In genomic region chr20:50242863-50243609, GRCh38 we compare ENCODE assay signal across 11 cellular contexts. TPM values are rescaled to one million over a fixed set of nuclear protein-coding genes. Genes with fewer than 3 reads are reported as not detected.
DNase-seq lines count a peak whose midpoint lies in the region; ATAC-seq and TF ChIP-seq lines count a peak whose summit lies in the region.
"Had no signal": no experiment of that assay in that cellular context is flagged by ENCODE, and none has a peak within 500 bp of the region (broad histone marks: within the 10 kb centered on the region; RNA-seq: fewer than 3 reads in every experiment).

No MANE protein-coding gene starts in this region.

- H3K4me3 ChIP-seq in mucosa of descending colon, result no peak overlapping the region
- H3K4me3 ChIP-seq in effector memory CD4-positive, alpha-beta T cell (ENCODE audit: insufficient read depth, low read depth, low read length, poor library complexity, severe bottlenecking), result no peak overlapping the region
- H3K4me3 ChIP-seq: adrenal gland had no signal

- intact Hi-C loops in mucosa of descending colon (cut with DNase I, micrococcal nuclease), result no loop called here

- H3K36me3 ChIP-seq in mucosa of descending colon (ENCODE audit: low read depth), result no peaks in the 10 kb centered on the region
- H3K36me3 ChIP-seq in effector memory CD4-positive, alpha-beta T cell (ENCODE audit: control insufficient read depth, insufficient read depth, low read length), result no peaks in the 10 kb centered on the region
- H3K36me3 ChIP-seq: adrenal gland had no signal

- no peaks in the 10 kb centered on the region for H3K27me3 ChIP-seq in effector memory CD4-positive, alpha-beta T cell (replicated peaks; ENCODE audit: control insufficient read depth, insufficient read depth, low read length, poor library complexity, severe bottlenecking)
- H3K27me3 ChIP-seq: adrenal gland had no signal

- DNase-seq in Ammon's horn (ENCODE audit: low spot score) (peak; percentile 86), NCI-H1105 treated with DMSO at 0.1 percent for 48 hours (lab: John Stamatoyannopoulos, UW) (peak; percentile 68), caudate nucleus (lab: John Stamatoyannopoulos, UW) (peak in 54 of 61 donors; percentile 6 to 84 (median 58)), mucosa of descending colon (peak; percentile 71 to 81 (median 80)), islet precursor cell (no peak)
- DNase-seq in effector memory CD4-positive, alpha-beta T cell, result no peak
- DNase-seq in stimulated activated CD4-positive, alpha-beta T cell treated with anti-CD3 and anti-CD28 coated beads, Interleukin-4, amount 100 ng/mL, for 24 hours, result no peak
- DNase-seq: activated CD8-positive, alpha-beta T cell treated with anti-CD3 and anti-CD28 coated beads for 36 hours; adrenal gland; stimulated activated naive CD8-positive, alpha-beta T cell treated with anti-CD3 and anti-CD28 coated beads, Interleukin-15, amount 100 ng/mL, for 72 hours had no signal

- no peaks in the 10 kb centered on the region for H3K9me3 ChIP-seq in mucosa of descending colon
- H3K9me3 ChIP-seq in effector memory CD4-positive, alpha-beta T cell (ENCODE audit: control insufficient read depth, low read length), result no peaks in the 10 kb centered on the region
- H3K9me3 ChIP-seq: adrenal gland had no signal

- TF ChIP-seq CTCF in mucosa of descending colon (IDR thresholded peaks at IDR 0.05), result no peak

- ATAC-seq in mucosa of descending colon (peak; percentile 88), HG02642 (IDR thresholded peaks at IDR 0.05; ENCODE audit: poor library complexity, unreplicated experiment) (no peak)
- ATAC-seq: activated CD8-positive, alpha-beta T cell treated with anti-CD3 and anti-CD28 coated beads for 36 hours; stimulated activated naive CD8-positive, alpha-beta T cell treated with anti-CD3 and anti-CD28 coated beads, Interleukin-15, amount 100 ng/mL, for 72 hours had no signal

- H3K4me1 ChIP-seq in mucosa of descending colon (ENCODE audit: low read depth), result no peaks in the 10 kb centered on the region
- no peaks in the 10 kb centered on the region for H3K4me1 ChIP-seq in effector memory CD4-positive, alpha-beta T cell (ENCODE audit: control insufficient read depth, insufficient read depth, low read length, poor library complexity, severe bottlenecking)
- H3K4me1 ChIP-seq: adrenal gland had no signal

- H3K27ac ChIP-seq in caudate nucleus (ENCODE audit: low read depth, low read length), result peak overlapping the region; percentile 62
- H3K27ac ChIP-seq in effector memory CD4-positive, alpha-beta T cell (ENCODE audit: insufficient read depth, low read length, poor library complexity, severe bottlenecking), result no peak overlapping the region
- H3K27ac ChIP-seq: adrenal gland had no signal

RNA-seq across cellular contexts. Expression of gene CEBPB, which starts 52.4 kb away (rescaled TPM):
- 10 to 100 TPM; 20.2 to 86.7 (median 41.3) TPM for total RNA-seq in mucosa of descending colon

Comparison
In these comparisons a context has a peak if more than half of its experiments do, and no peak if none do; other contexts are left out.
1. DNase-seq: peak in Ammon's horn (single experiment), NCI-H1105 treated with DMSO at 0.1 percent for 48 hours (single experiment), caudate nucleus (54 of 61) and mucosa of descending colon (3 of 3); none in effector memory CD4-positive, alpha-beta T cell (0 of 3), stimulated activated CD4-positive, alpha-beta T cell treated with anti-CD3 and anti-CD28 coated beads, Interleukin-4, amount 100 ng/mL, for 24 hours (single experiment) and islet precursor cell (single experiment).